Comparison of ENCODE assay signal across 8 cellular contexts in the genomic region with DNA sequence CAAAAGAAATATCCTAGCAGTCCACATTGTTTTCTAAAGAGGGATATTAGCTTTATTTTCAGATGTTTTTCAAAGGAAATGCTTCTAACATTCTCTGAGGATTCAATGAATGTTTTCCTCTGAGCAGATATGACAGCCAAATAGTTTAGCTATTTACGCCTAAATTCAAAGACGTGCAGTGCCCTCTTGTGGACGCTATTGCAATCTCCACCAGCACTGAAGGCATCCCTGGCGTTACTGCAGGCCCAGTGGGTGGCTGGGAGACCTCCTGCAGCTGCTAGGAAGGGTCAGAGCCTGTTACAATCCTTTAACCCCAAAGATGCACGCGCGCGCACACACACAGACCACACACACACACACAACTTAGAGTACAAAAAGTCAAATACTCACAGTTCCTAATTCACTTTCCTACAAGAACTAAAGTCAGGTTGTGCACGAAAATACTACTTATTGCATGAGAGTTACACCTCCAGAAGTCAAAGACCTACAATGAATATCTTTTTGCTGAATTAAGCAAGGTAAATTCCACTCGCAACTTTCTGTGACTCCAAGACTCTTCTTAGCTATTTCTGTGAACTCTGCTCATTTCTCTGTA.
DNase-seq lines count a peak whose midpoint lies in the region; ATAC-seq and TF ChIP-seq lines count a peak whose summit lies in the region.

No MANE protein-coding gene starts in this region.

- H3K9me2 ChIP-seq in DOHH2 (replicated peaks; ENCODE audit: control insufficient read depth, low read length): no peaks in the 10 kb centered on the region

- H3K9me3 Mint-ChIP-seq in type B pancreatic cell: no peaks in the 10 kb centered on the region

- no peaks in the 10 kb centered on the region for H3K36me3 Mint-ChIP-seq in type B pancreatic cell

- H3K4me1 Mint-ChIP-seq in type B pancreatic cell (ENCODE audit: unreplicated experiment): peaks cover 13% of the 10 kb centered on the region

- H3K27ac ChIP-seq in DOHH2 (ENCODE audit: low read depth, low read length): no peak overlapping the region

- no peaks in the 10 kb centered on the region; the same call in 1 of the 2 replicates for H4K20me1 ChIP-seq in DOHH2 (ENCODE audit: control insufficient read depth, insufficient read depth, low read depth, low read length)

- H3K9me3 ChIP-seq in DOHH2 (ENCODE audit: control insufficient read depth, insufficient read depth, low read length): no peaks in the 10 kb centered on the region

- DNase-seq in NCI-H526 treated with DMSO at 0.1 percent for 48 hours (lab: John Stamatoyannopoulos, UW) (peak; percentile 50), fibroblast of mammary gland (ENCODE audit: low read depth) (peak; percentile 76), non-pigmented ciliary epithelial cell (ENCODE audit: low read depth) (peak; percentile 60), type B pancreatic cell (ENCODE audit: extremely low spot score, unreplicated experiment) (no peak)
- DNase-seq in activated CD8-positive, alpha-beta memory T cell treated with anti-CD3 and anti-CD28 coated beads, Interleukin-2, amount 50 U/mL, for 48 hours: peak; percentile 63

- H3K27me3 ChIP-seq in DOHH2 (ENCODE audit: control insufficient read depth, low read length): no peaks in the 10 kb centered on the region

- peaks cover 6% of the 10 kb centered on the region for H3K27me3 Mint-ChIP-seq in type B pancreatic cell

- H3K79me2 ChIP-seq in DOHH2 (ENCODE audit: control insufficient read depth, low read length): no peaks in the 10 kb centered on the region

- no peaks in the 10 kb centered on the region for H3K36me3 ChIP-seq in DOHH2 (ENCODE audit: control insufficient read depth, low read length)

- no peak overlapping the region for H3K4me2 ChIP-seq in DOHH2 (ENCODE audit: low read length)

- no peaks in the 10 kb centered on the region for H3F3A ChIP-seq in DOHH2 (ENCODE audit: control insufficient read depth, insufficient read depth)

- no peak overlapping the region for H3K4me3 ChIP-seq in DOHH2 (ENCODE audit: low read length)
- H3K4me3 ChIP-seq in fibroblast of mammary gland (ENCODE audit: control insufficient read depth, low read depth, low read length): no peak overlapping the region

- peak; percentile 76 for TF ChIP-seq CTCF in DOHH2 (IDR thresholded peaks at IDR 0.05; ENCODE audit: low read depth, low read length, poor library complexity, severe bottlenecking)
- TF ChIP-seq CTCF in fibroblast of mammary gland (conservative IDR thresholded peaks at IDR 0.05; ENCODE audit: control insufficient read depth, insufficient read depth, low read depth, low read length): peak; percentile 76
- peak; percentile 88 for TF ChIP-seq CTCF in type B pancreatic cell (conservative IDR thresholded peaks at IDR 0.05)

- no peak overlapping the region for H3K27ac Mint-ChIP-seq in type B pancreatic cell

- no peak overlapping the region for H3K4me3 Mint-ChIP-seq in type B pancreatic cell

- H3K4me1 ChIP-seq in DOHH2 (ENCODE audit: control insufficient read depth, low read length): no peaks in the 10 kb centered on the region

- ATAC-seq in HG03095 (IDR thresholded peaks at IDR 0.05; ENCODE audit: unreplicated experiment) (peak; percentile 55), HG03159 (IDR thresholded peaks at IDR 0.05; ENCODE audit: unreplicated experiment) (no peak)
